Comparison of ENCODE assay signal across 13 cellular contexts in genomic region chr1:184914149-184914548, GRCh38.
DNase-seq lines count a peak whose midpoint lies in the region; ATAC-seq, FAIRE-seq and TF ChIP-seq lines count a peak whose summit lies in the region.
"Had no signal": no experiment of that assay in that cellular context is flagged by ENCODE, and none has a peak within 500 bp of the region (broad histone marks: within the 10 kb centered on the region; RNA-seq: fewer than 3 reads in every experiment).

No MANE protein-coding gene starts in this region.

- no peak overlapping the region for H3K27ac Mint-ChIP-seq in CD14-positive monocyte

- DNase-seq in left ventricle myocardium inferior, result no peak
- no peak for DNase-seq in left cardiac atrium
- no peak for DNase-seq in psoas muscle
- DNase-seq in thoracic aorta (ENCODE audit: low spot score), result no peak
- no peak for DNase-seq in kidney
- DNase-seq in HCEC 1CT, result no peak
- DNase-seq in GM12892 (ENCODE audit: insufficient read length), result no peak
- no peak for DNase-seq in CD14-positive monocyte (ENCODE audit: low spot score)
- DNase-seq: DMS 273 treated with DMSO at 0.1 percent for 48 hours, GM23248 had no signal

- peaks cover 93% of the 10 kb centered on the region for H3K4me1 ChIP-seq in left ventricle myocardium inferior
- H3K4me1 ChIP-seq in psoas muscle, result peaks cover 30% of the 10 kb centered on the region
- H3K4me1 ChIP-seq in thoracic aorta (ENCODE audit: control insufficient read depth in 1 of 2, low read depth in 2 of 2), result peaks cover 31 to 66% of the 10 kb centered on the region in 2 donors
- no peaks in the 10 kb centered on the region for H3K4me1 ChIP-seq in kidney (ENCODE audit: control insufficient read depth in 1 of 2, insufficient read depth in 1 of 2, low read depth in 1 of 2, low read length in 2 of 2)

- no peak for FAIRE-seq in kidney (lab: Jason Lieb, UNC)
- FAIRE-seq in GM12892 (lab: Jason Lieb, UNC), result no peak
- FAIRE-seq: GM18507, H54 had no signal

- no peak overlapping the region for H3K4me3 Mint-ChIP-seq in CD14-positive monocyte

- ATAC-seq in left cardiac atrium (no peak), psoas muscle (no peak), thoracic aorta (ENCODE audit: insufficient number of reproducible peaks, low FRiP score, low read depth) (no peak)

- H3K9me3 Mint-ChIP-seq in CD14-positive monocyte, result peaks cover 0 to 3% (median 0%) of the 10 kb centered on the region in 7 donors

- H3K9ac ChIP-seq in kidney (ENCODE audit: low read length in 2 of 2), result no peak overlapping the region
- H3K9ac ChIP-seq: GM23248 had no signal

- H3K27me3 ChIP-seq in left ventricle myocardium inferior (ENCODE audit: low read depth) (no peaks in the 10 kb centered on the region), psoas muscle (ENCODE audit: insufficient read depth in 3 of 3, low read length in 2 of 3) (no peaks in the 10 kb centered on the region), thoracic aorta (replicated peaks; ENCODE audit: insufficient read depth) (no peaks in the 10 kb centered on the region)

- peaks cover 2 to 5% of the 10 kb centered on the region in 2 donors for H3K36me3 Mint-ChIP-seq in CD14-positive monocyte

- intact Hi-C loops in left ventricle myocardium inferior (cut with micrococcal nuclease), result no loop called here
- intact Hi-C loops in left cardiac atrium (cut with DNase I), result no loop called here
- intact Hi-C loops in psoas muscle (cut with DNase I), result no loop called here
- intact Hi-C loops in kidney (cut with DNase I), result no loop called here
- intact Hi-C loops in CD14-positive monocyte (cut with micrococcal nuclease), result no loop called here

- no peak for TF ChIP-seq CTCF in left ventricle myocardium inferior (IDR thresholded peaks at IDR 0.05; ENCODE audit: borderline replicate concordance)
- no peak for TF ChIP-seq CTCF in psoas muscle (IDR thresholded peaks at IDR 0.05)
- TF ChIP-seq CTCF in thoracic aorta (IDR thresholded peaks at IDR 0.05), result no peak
- TF ChIP-seq CTCF in kidney (IDR thresholded peaks at IDR 0.05; ENCODE audit: borderline replicate concordance, extremely low read depth, insufficient read depth), result no peak
- no peak for TF ChIP-seq CTCF in CD14-positive monocyte (IDR thresholded peaks at IDR 0.05)

- WGBS in psoas muscle, 3 donors, result 77 to 79% (median 78%) methylated on average over 4 of the region's 4 CpGs

- H3K4me1 Mint-ChIP-seq in CD14-positive monocyte, result peaks cover 27% of the 10 kb centered on the region

- peak overlapping the region; percentile 58 for H3K27ac ChIP-seq in left ventricle myocardium inferior (replicated peaks)
- peak overlapping the region; percentile 27 for H3K27ac ChIP-seq in psoas muscle
- peak overlapping the region; percentile 3 to 26 for H3K27ac ChIP-seq in thoracic aorta
- no peak overlapping the region for H3K27ac ChIP-seq in kidney (ENCODE audit: low read depth in 2 of 2, low read length in 2 of 2)
- H3K27ac ChIP-seq: 22Rv1, GM23248 had no signal

- H3K9me3 ChIP-seq in left ventricle myocardium inferior (replicated peaks) (no peaks in the 10 kb centered on the region), psoas muscle (no peaks in the 10 kb centered on the region), thoracic aorta (no peaks in the 10 kb centered on the region), kidney (ENCODE audit: control insufficient read depth in 1 of 2, low read length in 2 of 2) (no peaks in the 10 kb centered on the region)

- no peak for TF ChIP-seq POLR2A in GM12892 (IDR thresholded peaks at IDR 0.05; ENCODE audit: low read depth, low read length)

- H3K27me3 Mint-ChIP-seq in CD14-positive monocyte (ENCODE audit: low read depth in 3 of 3), result no peaks in the 10 kb centered on the region

- no peaks in the 10 kb centered on the region for H3K36me3 ChIP-seq in left ventricle myocardium inferior
- H3K36me3 ChIP-seq in psoas muscle (ENCODE audit: insufficient read depth in 1 of 2, low read depth in 1 of 2), result no peaks in the 10 kb centered on the region
- no peaks in the 10 kb centered on the region for H3K36me3 ChIP-seq in thoracic aorta
- H3K36me3 ChIP-seq in kidney (ENCODE audit: control insufficient read depth in 1 of 2, insufficient read depth in 2 of 2, low read length in 2 of 2), result no peaks in the 10 kb centered on the region

- H3K4me3 ChIP-seq in left ventricle myocardium inferior, result no peak overlapping the region
- no peak overlapping the region for H3K4me3 ChIP-seq in psoas muscle
- H3K4me3 ChIP-seq in thoracic aorta, result no peak overlapping the region
- H3K4me3 ChIP-seq in kidney (ENCODE audit: low read length in 2 of 2), result no peak overlapping the region
- H3K4me3 ChIP-seq: GM23248 had no signal

Comparison
In these comparisons a context has a peak if more than half of its experiments do, and no peak if none do; other contexts are left out.
1. H3K27ac ChIP-seq: peak in left ventricle myocardium inferior (single experiment), psoas muscle (single experiment) and thoracic aorta (2 of 2); none in kidney (0 of 2).